ENCODE assay signal across 9 cellular contexts in genomic region chr1:230191079-230191478, GRCh38.
DNase-seq lines count a peak whose midpoint lies in the region; ATAC-seq and TF ChIP-seq lines count a peak whose summit lies in the region.
"Had no signal": no experiment of that assay in that cellular context is flagged by ENCODE, and none has a peak within 500 bp of the region (broad histone marks: within the 10 kb centered on the region; RNA-seq: fewer than 3 reads in every experiment).

No MANE protein-coding gene starts in this region.

- H3K9me3 ChIP-seq in adrenal gland (replicated peaks in 1 of 3) (no peaks in the 10 kb centered on the region), heart right ventricle (no peaks in the 10 kb centered on the region), skeletal muscle satellite cell (replicated peaks; ENCODE audit: low read length) (no peaks in the 10 kb centered on the region)

- ATAC-seq in GM21447 (IDR thresholded peaks at IDR 0.05; ENCODE audit: unreplicated experiment) (peak; percentile 56), heart right ventricle (peak; percentile 78 to 99 (median 94)), GM21717 (IDR thresholded peaks at IDR 0.05; ENCODE audit: unreplicated experiment) (no peak)

- peak overlapping the region in 3 of 5 donors; percentile 24 to 67 (median 62) for H3K27ac ChIP-seq in adrenal gland
- H3K27ac ChIP-seq in heart right ventricle: peak overlapping the region; percentile 64 to 86 (median 78)

- TF ChIP-seq POLR2A in adrenal gland (IDR thresholded peaks at IDR 0.05): no peak

- H3K36me3 ChIP-seq in adrenal gland (replicated peaks in 1 of 2) (no peaks in the 10 kb centered on the region), heart right ventricle (peaks cover 0 to 7% (median 0%) of the 10 kb centered on the region in 9 donors), skeletal muscle satellite cell (ENCODE audit: insufficient read depth, low read length) (peaks cover 11% of the 10 kb centered on the region)

- H3K4me1 ChIP-seq in adrenal gland (replicated peaks in 1 of 2) (peaks cover 17 to 38% of the 10 kb centered on the region in 2 donors), heart right ventricle (peaks cover 10 to 43% (median 24%) of the 10 kb centered on the region in 9 donors), skeletal muscle satellite cell (ENCODE audit: control insufficient read depth, insufficient read depth, low read length) (peaks cover 38% of the 10 kb centered on the region)

- peak overlapping the region; percentile 30 for H3K9ac ChIP-seq in skeletal muscle satellite cell (ENCODE audit: low read depth, low read length)

- no peak for TF ChIP-seq CTCF in adrenal gland (IDR thresholded peaks at IDR 0.05)
- TF ChIP-seq CTCF in heart right ventricle (IDR thresholded peaks at IDR 0.05): no peak
- TF ChIP-seq CTCF in GM13976 (IDR thresholded peaks at IDR 0.05; ENCODE audit: borderline replicate concordance, control extremely low read depth, extremely low read depth, insufficient read depth, missing control alignments): no peak

- 20 to 45% (median 36%) methylated on average over 5 of the region's 5 CpGs for WGBS in adrenal gland, 4 donors
- whole genome bisulfite sequencing in heart right ventricle, 2 donors: 11 to 16% methylated on average over 5 of the region's 5 CpGs

- H3K4me3 ChIP-seq in adrenal gland (no peak overlapping the region), heart right ventricle (no peak overlapping the region), skeletal muscle satellite cell (ENCODE audit: low read length) (no peak overlapping the region)

- DNase-seq in adrenal gland (peak in 6 of 7 donors; percentile 63 to 78 (median 72)), heart right ventricle (peak in 1 of 2 donors; percentile 80), ACHN (no peak), GM19238 (ENCODE audit: insufficient read length, low spot score) (no peak), GM13976 (ENCODE audit: low spot score) (no peak)
- DNase-seq: NCI-H1694 treated with DMSO at 0.1 percent for 48 hours had no signal

- H3K4me2 ChIP-seq in skeletal muscle satellite cell (ENCODE audit: low read length): peak overlapping the region; percentile 62

- H3K27me3 ChIP-seq in adrenal gland (no peaks in the 10 kb centered on the region), heart right ventricle (no peaks in the 10 kb centered on the region), skeletal muscle satellite cell (ENCODE audit: control insufficient read depth, insufficient read depth, low read length) (no peaks in the 10 kb centered on the region)

- in situ Hi-C loops in ACHN (cut with HindIII; ENCODE audit: low pct_ligation_motif_present, low pct_unique_long_range_greater_than_20kb, low sequenced_read_pairs): no loop called here
- in situ Hi-C loops in GM13976 (cut with MboI; ENCODE audit: low sequenced_read_pairs, unreplicated experiment): no loop called here

- intact Hi-C loops in adrenal gland (cut with DNase I): no loop called here
- intact Hi-C loops in heart right ventricle (cut with DNase I): no loop called here

Comparison
In these comparisons a context has a peak if more than half of its experiments do, and no peak if none do; other contexts are left out.
1. DNase-seq: peak in adrenal gland (6 of 7); none in ACHN (single experiment), GM19238 (single experiment) and GM13976 (single experiment).